3 cellular contexts compared by ENCODE assay signal in the genomic region with DNA sequence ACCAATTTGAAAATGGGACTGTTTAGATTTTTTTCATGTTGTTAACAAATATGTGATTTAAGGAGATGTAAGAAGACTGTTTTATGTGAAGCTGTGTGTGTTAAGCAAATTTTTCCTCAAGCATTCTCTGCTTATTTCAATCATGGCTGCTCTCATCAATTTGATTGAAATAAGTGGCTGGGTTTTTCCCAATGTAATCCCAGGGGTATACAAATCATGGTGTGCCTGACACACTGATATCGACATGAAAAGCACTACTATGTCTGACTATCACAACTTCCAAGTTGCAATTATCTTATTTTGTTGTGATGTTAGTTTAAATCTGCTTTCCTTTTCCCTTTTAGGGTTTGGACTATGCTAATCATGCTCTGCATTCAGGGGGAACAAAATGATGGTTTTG.
"Had no signal": no experiment of that assay in that cellular context is flagged by ENCODE, and none has a peak within 500 bp of the region (broad histone marks: within the 10 kb centered on the region; RNA-seq: fewer than 3 reads in every experiment).

No MANE protein-coding gene starts in this region.

- DNase-seq: GDM1, GF-D8 had no signal

- H3K4me3 ChIP-seq: GM12878 had no signal
